Comparison of ENCODE assay signal across 9 cellular contexts in the genomic region with DNA sequence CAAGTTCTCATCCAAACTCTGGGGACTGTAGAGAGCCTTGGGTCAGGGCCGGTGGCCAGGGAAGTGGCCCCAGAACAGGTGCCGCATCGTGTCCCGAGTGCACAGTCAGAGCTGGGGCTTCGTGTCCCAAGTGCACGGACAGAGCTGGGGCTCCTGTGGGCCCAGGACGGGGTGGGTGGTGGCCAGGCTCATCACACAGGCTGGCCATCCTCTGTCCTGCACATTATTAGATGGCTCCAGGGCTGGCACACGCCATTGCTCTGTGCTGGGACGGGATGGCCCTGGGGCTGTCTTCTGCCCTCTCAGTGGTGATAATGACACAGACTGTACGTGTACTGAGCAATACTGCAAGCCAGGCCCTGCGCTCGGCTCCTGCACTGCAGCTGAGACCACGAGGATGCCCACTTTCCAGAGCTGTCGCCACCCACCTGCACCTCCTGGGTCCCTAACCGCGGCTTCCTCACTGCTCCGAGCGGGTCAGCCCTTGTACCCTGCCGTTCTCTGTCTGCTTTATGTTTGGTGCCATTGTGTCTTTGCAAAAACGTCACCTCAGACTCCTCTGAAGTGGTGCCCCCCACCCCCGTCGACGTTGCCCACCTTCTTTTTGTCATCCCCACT. TPM values are rescaled to one million over a fixed set of nuclear protein-coding genes. Genes with fewer than 3 reads are reported as not detected.
A peak's percentile ranks its signal among the peaks of the same experiment; 100 is the strongest.
DNase-seq lines count a peak whose midpoint lies in the region; ATAC-seq and TF ChIP-seq lines count a peak whose summit lies in the region.
"Had no signal": no experiment of that assay in that cellular context is flagged by ENCODE, and none has a peak within 500 bp of the region (broad histone marks: within the 10 kb centered on the region; RNA-seq: fewer than 3 reads in every experiment).

No MANE protein-coding gene starts in this region.

- H3K27me3 ChIP-seq in GM23338 (ENCODE audit: insufficient read depth): peaks cover 30% of the 10 kb centered on the region
- H3K27me3 ChIP-seq in smooth muscle cell (ENCODE audit: low read depth): no peaks in the 10 kb centered on the region

- H3K27me3 Mint-ChIP-seq in GM23338 (ENCODE audit: insufficient read depth, low read depth, poor library complexity) (peaks cover 28% of the 10 kb centered on the region), WTC11 (ENCODE audit: low read depth) (peaks cover 29% of the 10 kb centered on the region)

- ATAC-seq in GM23338 (no peak), WTC11 (no peak), left ventricle myocardium superior (no peak), HG03045 (IDR thresholded peaks at IDR 0.05; ENCODE audit: unreplicated experiment) (no peak), GM21367 (IDR thresholded peaks at IDR 0.05; ENCODE audit: unreplicated experiment) (no peak), GM19035 (IDR thresholded peaks at IDR 0.05; ENCODE audit: unreplicated experiment) (no peak)

- peak overlapping the region; percentile 87 for H3K4me2 ChIP-seq in GM23338
- H3K4me2 ChIP-seq in smooth muscle cell: peak overlapping the region; percentile 99

- no peak overlapping the region for H3K27ac Mint-ChIP-seq in GM23338
- H3K27ac Mint-ChIP-seq in WTC11: no peak overlapping the region

- H3K27ac ChIP-seq in GM23338 (ENCODE audit: low read depth) (no peak overlapping the region), smooth muscle cell (ENCODE audit: low read depth) (no peak overlapping the region)

- H3K79me2 ChIP-seq in GM23338 (replicated peaks; ENCODE audit: insufficient read depth): peaks cover 57% of the 10 kb centered on the region
- peaks cover 63% of the 10 kb centered on the region for H3K79me2 ChIP-seq in smooth muscle cell (ENCODE audit: low read depth)

- H3K9me3 ChIP-seq in smooth muscle cell (replicated peaks; ENCODE audit: low read depth): no peaks in the 10 kb centered on the region

- H3K4me1 Mint-ChIP-seq in GM23338 (peaks cover 23% of the 10 kb centered on the region), WTC11 (peaks cover 19% of the 10 kb centered on the region)

- no peaks in the 10 kb centered on the region for H3K9me2 ChIP-seq in GM23338 (ENCODE audit: insufficient read depth)

- intact Hi-C loops in left ventricle myocardium superior (cut with micrococcal nuclease): no loop called here

- WGBS in smooth muscle cell (ENCODE audit: low lambda C conversion rate): 93% methylated on average over 23 of the region's 23 CpGs

- no peak for DNase-seq in GM23338 (ENCODE audit: low spot score)
- no peak for DNase-seq in WTC11 (ENCODE audit: low spot score)
- peak; percentile 31 for DNase-seq in left ventricle myocardium superior
- DNase-seq in smooth muscle cell (lab: John Stamatoyannopoulos, UW; ENCODE audit: unreplicated experiment): no peak
- DNase-seq in midbrain (lab: John Stamatoyannopoulos, UW): no peak
- DNase-seq: NCI-H1092 had no signal

- H3K4me1 ChIP-seq in GM23338 (ENCODE audit: insufficient read depth): peaks cover 7% of the 10 kb centered on the region
- peaks cover 12% of the 10 kb centered on the region for H3K4me1 ChIP-seq in smooth muscle cell (ENCODE audit: low read depth)

- POLR2A ChIA-PET in WTC11 (lab: Charles Lee): no interaction called here

- 0 out of 2 replicates have a peak, but pooled peaks cover 8% of the 10 kb centered on the region for H3F3A ChIP-seq in GM23338 (replicated peaks; ENCODE audit: low read depth)
- H3F3A ChIP-seq in smooth muscle cell (ENCODE audit: low read depth): no peaks in the 10 kb centered on the region

- peak overlapping the region; percentile 73 for H3K9ac ChIP-seq in smooth muscle cell (ENCODE audit: low read depth)

- peaks cover 3% of the 10 kb centered on the region; the same call in 2 of the 3 replicates for H3K36me3 Mint-ChIP-seq in GM23338 (ENCODE audit: low read depth)
- no peaks in the 10 kb centered on the region for H3K36me3 Mint-ChIP-seq in WTC11

- peaks cover 28% of the 10 kb centered on the region for H4K20me1 ChIP-seq in GM23338 (replicated peaks; ENCODE audit: insufficient read depth)
- H4K20me1 ChIP-seq in smooth muscle cell (ENCODE audit: low read depth): peaks cover 63% of the 10 kb centered on the region

- CTCF ChIA-PET in WTC11 (lab: Charles Lee): no interaction called here

- H3K36me3 ChIP-seq in GM23338 (ENCODE audit: insufficient read depth): no peaks in the 10 kb centered on the region
- H3K36me3 ChIP-seq in smooth muscle cell (ENCODE audit: low read depth): no peaks in the 10 kb centered on the region

- H3K4me3 ChIP-seq in GM23338 (peak overlapping the region; percentile 70; the same call in 1 of the 2 replicates), smooth muscle cell (peak overlapping the region; percentile 77)

- no peak for TF ChIP-seq CTCF in GM23338 (conservative IDR thresholded peaks at IDR 0.05; ENCODE audit: low read depth in 2 of 2)
- no peak for TF ChIP-seq CTCF in WTC11 (IDR thresholded peaks at IDR 0.05)
- no peak for TF ChIP-seq CTCF in smooth muscle cell (IDR thresholded peaks at IDR 0.05; ENCODE audit: borderline replicate concordance, insufficient read depth, poor library complexity, severe bottlenecking)

- H3K9me3 Mint-ChIP-seq in GM23338: no peaks in the 10 kb centered on the region; the same call in 2 of the 3 replicates
- no peaks in the 10 kb centered on the region for H3K9me3 Mint-ChIP-seq in WTC11

- H3K4me3 Mint-ChIP-seq in GM23338: peak overlapping the region; percentile 80
- H3K4me3 Mint-ChIP-seq in WTC11: peak overlapping the region; percentile 76

- H2AFZ ChIP-seq in GM23338: no peak overlapping the region
- H2AFZ ChIP-seq in smooth muscle cell (ENCODE audit: low read depth): no peak overlapping the region

TF ChIP-seq in GM23338, 12 proteins besides CTCF, POLR2A, EP300 and RAD21 (continues in another document):
- no peak for TF ChIP-seq CREB1 (CRISPR knock-in tag; IDR thresholded peaks at IDR 0.05; ENCODE audit: low read depth)
- TF ChIP-seq, protein P1, sequence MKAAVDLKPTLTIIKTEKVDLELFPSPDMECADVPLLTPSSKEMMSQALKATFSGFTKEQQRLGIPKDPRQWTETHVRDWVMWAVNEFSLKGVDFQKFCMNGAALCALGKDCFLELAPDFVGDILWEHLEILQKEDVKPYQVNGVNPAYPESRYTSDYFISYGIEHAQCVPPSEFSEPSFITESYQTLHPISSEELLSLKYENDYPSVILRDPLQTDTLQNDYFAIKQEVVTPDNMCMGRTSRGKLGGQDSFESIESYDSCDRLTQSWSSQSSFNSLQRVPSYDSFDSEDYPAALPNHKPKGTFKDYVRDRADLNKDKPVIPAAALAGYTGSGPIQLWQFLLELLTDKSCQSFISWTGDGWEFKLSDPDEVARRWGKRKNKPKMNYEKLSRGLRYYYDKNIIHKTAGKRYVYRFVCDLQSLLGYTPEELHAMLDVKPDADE (IDR thresholded peaks at IDR 0.05): no peak
- TF ChIP-seq ZNF331 (CRISPR knock-in tag; IDR thresholded peaks at IDR 0.05; ENCODE audit: low read depth): no peak
- TF ChIP-seq STAT1 (IDR thresholded peaks at IDR 0.05; ENCODE audit: unreplicated experiment): no peak
- TF ChIP-seq EZH2phosphoT487 (IDR thresholded peaks at IDR 0.05; ENCODE audit: unreplicated experiment): no peak
- no peak for TF ChIP-seq JUNB (IDR thresholded peaks at IDR 0.05; ENCODE audit: unreplicated experiment)
- no peak for TF ChIP-seq NANOG (IDR thresholded peaks at IDR 0.05; ENCODE audit: borderline replicate concordance)
- no peak for TF ChIP-seq POLR2AphosphoS5 (IDR thresholded peaks at IDR 0.05; ENCODE audit: low read depth)
- no peak for TF ChIP-seq ZNF114 (CRISPR knock-in tag; IDR thresholded peaks at IDR 0.05)
- TF ChIP-seq EZH2 (IDR thresholded peaks at IDR 0.05; ENCODE audit: low read depth, unreplicated experiment): no peak

TF ChIP-seq in WTC11, 78 proteins besides CTCF, POLR2A, EP300 and RAD21 (continues in another document):
- TF ChIP-seq TEAD1 (CRISPR knock-in tag; IDR thresholded peaks at IDR 0.05) (no peak), ATF1 (CRISPR knock-in tag; IDR thresholded peaks at IDR 0.05) (no peak), FOXJ3 (CRISPR knock-in tag; IDR thresholded peaks at IDR 0.05; ENCODE audit: borderline replicate concordance) (no peak), CREB1 (CRISPR knock-in tag; IDR thresholded peaks at IDR 0.05) (no peak), TP53 (CRISPR knock-in tag; IDR thresholded peaks at IDR 0.05) (no peak)
- TF ChIP-seq, protein P2, sequence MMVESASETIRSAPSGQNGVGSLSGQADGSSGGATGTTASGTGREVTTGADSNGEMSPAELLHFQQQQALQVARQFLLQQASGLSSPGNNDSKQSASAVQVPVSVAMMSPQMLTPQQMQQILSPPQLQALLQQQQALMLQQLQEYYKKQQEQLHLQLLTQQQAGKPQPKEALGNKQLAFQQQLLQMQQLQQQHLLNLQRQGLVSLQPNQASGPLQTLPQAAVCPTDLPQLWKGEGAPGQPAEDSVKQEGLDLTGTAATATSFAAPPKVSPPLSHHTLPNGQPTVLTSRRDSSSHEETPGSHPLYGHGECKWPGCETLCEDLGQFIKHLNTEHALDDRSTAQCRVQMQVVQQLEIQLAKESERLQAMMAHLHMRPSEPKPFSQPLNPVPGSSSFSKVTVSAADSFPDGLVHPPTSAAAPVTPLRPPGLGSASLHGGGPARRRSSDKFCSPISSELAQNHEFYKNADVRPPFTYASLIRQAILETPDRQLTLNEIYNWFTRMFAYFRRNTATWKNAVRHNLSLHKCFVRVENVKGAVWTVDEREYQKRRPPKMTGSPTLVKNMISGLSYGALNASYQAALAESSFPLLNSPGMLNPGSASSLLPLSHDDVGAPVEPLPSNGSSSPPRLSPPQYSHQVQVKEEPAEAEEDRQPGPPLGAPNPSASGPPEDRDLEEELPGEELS (CRISPR knock-in tag; IDR thresholded peaks at IDR 0.05): no peak
- TF ChIP-seq, protein P3, sequence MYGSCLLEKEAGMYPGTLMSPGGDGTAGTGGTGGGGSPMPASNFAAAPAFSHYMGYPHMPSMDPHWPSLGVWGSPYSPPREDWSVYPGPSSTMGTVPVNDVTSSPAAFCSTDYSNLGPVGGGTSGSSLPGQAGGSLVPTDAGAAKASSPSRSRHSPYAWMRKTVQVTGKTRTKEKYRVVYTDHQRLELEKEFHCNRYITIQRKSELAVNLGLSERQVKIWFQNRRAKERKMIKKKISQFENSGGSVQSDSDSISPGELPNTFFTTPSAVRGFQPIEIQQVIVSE (CRISPR knock-in tag; IDR thresholded peaks at IDR 0.05; ENCODE audit: borderline replicate concordance): no peak

RNA-seq across cellular contexts. Expression of a gene that starts 1.9 kb away (rescaled TPM):
- total RNA-seq in GM23338 (2014; rRNA removed; shearing (Covaris generic)): 65.9 and 89.8 TPM in 2 replicates
- 29.5 and 37.8 TPM in 2 replicates for polyA plus RNA-seq in GM23338 (2016; fragmentation: Nextera tagmentation; extraction: Ambion mirVana)
- total RNA-seq in WTC11 (2021): 120 to 129 TPM (median 126 TPM) in 3 replicates
- 68.0 TPM for total RNA-seq in left ventricle myocardium superior
- total RNA-seq in smooth muscle cell: 2.3 and 7.9 TPM in 2 replicates
- polyA plus RNA-seq in smooth muscle cell: 17.6 and 31.4 TPM in 2 replicates
